ENCODE assay signal across 1 cellular context in genomic region chr16:2203119-2203688, GRCh38. TPM values are rescaled to one million over a fixed set of nuclear protein-coding genes. Genes with fewer than 3 reads are reported as not detected.
"Had no signal": no experiment of that assay in that cellular context is flagged by ENCODE, and none has a peak within 500 bp of the region (broad histone marks: within the 10 kb centered on the region; RNA-seq: fewer than 3 reads in every experiment).

No MANE protein-coding gene starts in this region.

RNA-seq across cellular contexts. Expression of gene CASKIN1, which starts 6.8 kb away (rescaled TPM):
- total RNA-seq: activated B cell treated with CpG ODN at 0.5 μM for 24 hours had no signal
